Comparison of ENCODE assay signal across 13 cellular contexts in genomic region chr20:58004146-58004545, GRCh38.
DNase-seq lines count a peak whose midpoint lies in the region; ATAC-seq, FAIRE-seq and TF ChIP-seq lines count a peak whose summit lies in the region.
"Had no signal": no experiment of that assay in that cellular context is flagged by ENCODE, and none has a peak within 500 bp of the region (broad histone marks: within the 10 kb centered on the region; RNA-seq: fewer than 3 reads in every experiment).

No MANE protein-coding gene starts in this region.

- H2BK5ac ChIP-seq in neuronal stem cell (ENCODE audit: low read length): no peak overlapping the region

- H3K36me3 Mint-ChIP-seq in CD8-positive, alpha-beta T cell: no peaks in the 10 kb centered on the region

- TF ChIP-seq RAD21 in K562 (CRISPR knock-in tag; conservative IDR thresholded peaks at IDR 0.05 in 1 of 2, IDR thresholded peaks at IDR 0.05 in 1 of 2): no peak

- no peak overlapping the region for H3K23ac ChIP-seq in neuronal stem cell (ENCODE audit: low read depth, low read length, poor library complexity)

- H3K9me3 ChIP-seq in left ventricle myocardium inferior (replicated peaks) (no peaks in the 10 kb centered on the region), K562 (replicated peaks; ENCODE audit: control insufficient read depth, insufficient read depth, low read depth, low read length) (no peaks in the 10 kb centered on the region), neuronal stem cell (replicated peaks in 1 of 2; ENCODE audit: control insufficient read depth in 2 of 2, insufficient read depth in 1 of 2, low read depth in 1 of 2, low read length in 2 of 2) (no peaks in the 10 kb centered on the region)
- H3K9me3 ChIP-seq in CD8-positive, alpha-beta T cell (ENCODE audit: low read length): no peaks in the 10 kb centered on the region
- H3K9me3 ChIP-seq: BLaER1 had no signal

- no peak overlapping the region for H4K91ac ChIP-seq in neuronal stem cell (ENCODE audit: low read depth, low read length, poor library complexity)

- peaks cover 2% of the 10 kb centered on the region for H3K27me3 Mint-ChIP-seq in CD8-positive, alpha-beta T cell (ENCODE audit: low read depth)

- no peak overlapping the region for H2BK15ac ChIP-seq in neuronal stem cell (ENCODE audit: low read length)

- no peak for FAIRE-seq in K562 (lab: Jason Lieb, UNC)
- FAIRE-seq: GM18507, H54 had no signal

- no peak overlapping the region for H3K14ac ChIP-seq in neuronal stem cell (ENCODE audit: low read length)

- no peak overlapping the region for H3K4ac ChIP-seq in neuronal stem cell (ENCODE audit: low read length)

- no peak overlapping the region for H3K4me3 Mint-ChIP-seq in CD8-positive, alpha-beta T cell

- no peaks in the 10 kb centered on the region for H3K79me1 ChIP-seq in neuronal stem cell (ENCODE audit: low read depth, low read length)

- no peaks in the 10 kb centered on the region for H3K36me3 ChIP-seq in left ventricle myocardium inferior
- no peaks in the 10 kb centered on the region for H3K36me3 ChIP-seq in K562 (ENCODE audit: control insufficient read depth, insufficient read depth, low read length)
- H3K36me3 ChIP-seq in neuronal stem cell (replicated peaks in 1 of 2; ENCODE audit: control insufficient read depth in 2 of 2, insufficient read depth in 2 of 2, low read length in 2 of 2): no peaks in the 10 kb centered on the region
- H3K36me3 ChIP-seq in CD8-positive, alpha-beta T cell (ENCODE audit: insufficient read depth, low read length): no peaks in the 10 kb centered on the region
- H3K36me3 ChIP-seq: BLaER1 had no signal

- no peak overlapping the region for H3K27ac ChIP-seq in left ventricle myocardium inferior (replicated peaks)
- H3K27ac ChIP-seq in K562 (ENCODE audit: extremely low read depth, low read depth, low read length): no peak overlapping the region
- no peak overlapping the region for H3K27ac ChIP-seq in neuronal stem cell (replicated peaks; ENCODE audit: low read length)
- no peak overlapping the region for H3K27ac ChIP-seq in CD8-positive, alpha-beta T cell (ENCODE audit: low read depth, low read length)
- H3K27ac ChIP-seq: BLaER1, GM23248 had no signal

- in situ Hi-C loops in K562 (cut with MboI): no loop called here

- no peak overlapping the region for H3K4me2 ChIP-seq in K562 (ENCODE audit: insufficient read depth, low read length)
- no peak overlapping the region for H3K4me2 ChIP-seq in neuronal stem cell (ENCODE audit: insufficient read depth, low read length, poor library complexity, severe bottlenecking)
- H3K4me2 ChIP-seq: BLaER1 had no signal

- TF ChIP-seq POLR2A in K562 (conservative IDR thresholded peaks at IDR 0.05): no peak

- DNase-seq in cardiac septum (ENCODE audit: low spot score): peak; percentile 54
- DNase-seq in left ventricle myocardium inferior: no peak
- no peak for DNase-seq in K562 (ENCODE audit: extremely low read depth in 1 of 4, low spot score in 3 of 4)
- no peak for DNase-seq in neuronal stem cell (ENCODE audit: low spot score)
- DNase-seq in CD8-positive, alpha-beta T cell: no peak
- DNase-seq in left lobe of liver (ENCODE audit: low spot score): no peak
- DNase-seq: 8988T, AML-193, GM23248 had no signal

- H3K4me1 Mint-ChIP-seq in CD8-positive, alpha-beta T cell (ENCODE audit: low read depth): peaks cover 8% of the 10 kb centered on the region

- no peak overlapping the region for H3K27ac Mint-ChIP-seq in CD8-positive, alpha-beta T cell

- H2AK5ac ChIP-seq in neuronal stem cell (ENCODE audit: low read depth, low read length): no peak overlapping the region

- intact Hi-C loops in cardiac septum (cut with DNase I) (no loop called here), left ventricle myocardium inferior (cut with micrococcal nuclease) (no loop called here), K562 (cut with micrococcal nuclease) (no loop called here)
- intact Hi-C loops in CD8-positive, alpha-beta T cell (cut with DNase I, micrococcal nuclease): no loop called here

- H3K9ac ChIP-seq in K562 (ENCODE audit: insufficient read depth in 1 of 2, low read depth in 2 of 2, low read length in 2 of 2): no peak overlapping the region
- H3K9ac ChIP-seq in neuronal stem cell (ENCODE audit: low read depth, low read length, poor library complexity): no peak overlapping the region
- H3K9ac ChIP-seq: BLaER1, GM23248 had no signal

- H3K27me3 ChIP-seq in left ventricle myocardium inferior (ENCODE audit: low read depth) (peaks cover 11% of the 10 kb centered on the region), K562 (ENCODE audit: control insufficient read depth in 2 of 2, insufficient read depth in 2 of 2, low read length in 2 of 2) (peaks cover 6 to 34% of the 10 kb centered on the region in 2 experiments; a peak in 4 of 5 replicates), neuronal stem cell (ENCODE audit: control insufficient read depth in 3 of 3, insufficient read depth in 3 of 3, low read depth in 1 of 3, low read length in 3 of 3) (peaks cover 0 to 7% (median under 1%) of the 10 kb centered on the region in 3 experiments)
- H3K27me3 ChIP-seq in CD8-positive, alpha-beta T cell (ENCODE audit: insufficient read depth, low read length): no peaks in the 10 kb centered on the region
- H3K27me3 ChIP-seq: BLaER1 had no signal

- no TSS peak for BruUV-seq in K562 (replicated peaks; lab: Mats Ljungman, UMichigan)

- no peak for ATAC-seq in K562
- ATAC-seq in CD8-positive, alpha-beta T cell: no peak
- no peak for ATAC-seq in GM19467 (IDR thresholded peaks at IDR 0.05; ENCODE audit: unreplicated experiment)
- ATAC-seq in left lobe of liver: no peak

- H2BK120ac ChIP-seq in neuronal stem cell (ENCODE audit: low read depth, low read length): no peak overlapping the region

- 0% methylated on average over 7 of the region's 7 CpGs for WGBS in K562 (ENCODE audit: insufficient coverage, low coverage, missing lambda C conversion rate)
- no CpG with 5 or more reads among the region's 7 CpGs for WGBS in neuronal stem cell (ENCODE audit: extremely low coverage in 2 of 2, insufficient read length in 2 of 2, insufficient replicate concordance in 1 of 2), 2 donors

- no peaks in the 10 kb centered on the region for H3K9me3 Mint-ChIP-seq in CD8-positive, alpha-beta T cell

- H3K18ac ChIP-seq in neuronal stem cell (ENCODE audit: low read length): no peak overlapping the region

- peak overlapping the region; percentile 55; the same call in 1 of the 2 replicates for H2AFZ ChIP-seq in K562 (ENCODE audit: low read depth, low read length)
- H2AFZ ChIP-seq in neuronal stem cell (ENCODE audit: low read length): peak overlapping the region; percentile 45
- H2AFZ ChIP-seq: GM23248 had no signal

- CTCF ChIA-PET in K562 (lab: Yijun Ruan, JAX; ENCODE audit: low intra/inter-chr PET ratio): no interaction called here
- CTCF ChIA-PET in CD8-positive, alpha-beta T cell (lab: Charles Lee): no interaction called here

- POLR2A ChIA-PET in K562 (lab: Yijun Ruan, JAX): interaction anchor here (0.5 kb wide), 1 partner anchor 1648 kb away, joined by 3 read pairs; no protein-coding TSS in a partner anchor
- POLR2A ChIA-PET in CD8-positive, alpha-beta T cell (lab: Charles Lee): no interaction called here

- H4K20me1 ChIP-seq in K562 (replicated peaks; ENCODE audit: control insufficient read depth, insufficient read depth, low read length): no peaks in the 10 kb centered on the region
- H4K20me1 ChIP-seq: BLaER1 had no signal

- H3K4me3 ChIP-seq in left ventricle myocardium inferior: no peak overlapping the region
- no peak overlapping the region for H3K4me3 ChIP-seq in K562
- peak overlapping the region in 1 of 2 donors; percentile 61 for H3K4me3 ChIP-seq in neuronal stem cell (ENCODE audit: low read length in 2 of 2)
- H3K4me3 ChIP-seq in CD8-positive, alpha-beta T cell (ENCODE audit: low read depth, low read length): no peak overlapping the region
- H3K4me3 ChIP-seq: BLaER1, GM23248 had no signal

- TF ChIP-seq CTCF in left ventricle myocardium inferior (IDR thresholded peaks at IDR 0.05; ENCODE audit: borderline replicate concordance): no peak
- TF ChIP-seq CTCF in K562 (IDR thresholded peaks at IDR 0.05 in 2 of 3, conservative IDR thresholded peaks at IDR 0.05 in 1 of 3; ENCODE audit: insufficient read depth in 2 of 3, low read depth in 1 of 3, low read length in 3 of 3): no peak
- TF ChIP-seq CTCF in CD8-positive, alpha-beta T cell (IDR thresholded peaks at IDR 0.05): no peak

- no peaks in the 10 kb centered on the region for H3K79me2 ChIP-seq in K562 (ENCODE audit: control insufficient read depth, insufficient read depth, low read length)

- H4K8ac ChIP-seq in neuronal stem cell (ENCODE audit: low read depth, low read length): no peak overlapping the region

- H2BK12ac ChIP-seq in neuronal stem cell (ENCODE audit: low read length): no peak overlapping the region

- H3K9me1 ChIP-seq in K562 (ENCODE audit: control insufficient read depth, insufficient read depth, low read length): no peaks in the 10 kb centered on the region

- H3K4me1 ChIP-seq in left ventricle myocardium inferior (peaks cover 17% of the 10 kb centered on the region), K562 (replicated peaks in 1 of 2; ENCODE audit: control insufficient read depth in 2 of 2, insufficient read depth in 2 of 2, low read length in 2 of 2) (no peaks in the 10 kb centered on the region), neuronal stem cell (ENCODE audit: control insufficient read depth in 2 of 2, insufficient read depth in 1 of 2, low read depth in 1 of 2, low read length in 2 of 2) (peaks cover 0 to 5% of the 10 kb centered on the region in 2 donors)
- H3K4me1 ChIP-seq in CD8-positive, alpha-beta T cell (ENCODE audit: insufficient read depth, low read length): peaks cover 2% of the 10 kb centered on the region

- TF ChIP-seq EP300 in K562 (IDR thresholded peaks at IDR 0.05; ENCODE audit: low read length): no peak

TF ChIP-seq in K562, 482 proteins besides CTCF, POLR2A, EP300 and RAD21 (continues in another document):
- TF ChIP-seq GTF2B (IDR thresholded peaks at IDR 0.05; ENCODE audit: extremely low read depth, insufficient read length) (no peak), ZNF146 (CRISPR knock-in tag; IDR thresholded peaks at IDR 0.05; ENCODE audit: unreplicated experiment) (no peak), TRIM24 (IDR thresholded peaks at IDR 0.05) (no peak)
